In the genomic region with DNA sequence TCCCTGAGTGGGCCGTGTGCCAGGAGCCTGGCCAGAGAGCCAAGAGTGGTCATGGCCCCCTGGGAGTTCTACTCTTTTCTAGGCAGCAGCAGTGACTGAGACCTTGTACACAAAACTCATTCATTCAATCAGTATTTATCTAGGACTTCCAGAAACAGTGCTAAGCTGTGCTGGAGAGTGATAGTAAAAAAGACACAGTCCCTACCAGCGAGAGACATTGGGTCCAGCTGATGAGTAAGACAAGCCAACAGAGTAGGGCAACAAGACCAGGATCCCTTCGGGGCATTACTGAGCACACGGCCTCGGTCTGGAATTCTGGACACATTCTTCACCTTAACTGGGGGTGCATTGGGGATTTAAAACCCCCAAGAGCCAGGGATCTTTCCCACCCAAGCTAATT, we compare ENCODE assay signal across 32 cellular contexts. TPM values are rescaled to one million over a fixed set of nuclear protein-coding genes. Genes with fewer than 3 reads are reported as not detected.
"Had no signal": no experiment of that assay in that cellular context is flagged by ENCODE, and none has a peak within 500 bp of the region (broad histone marks: within the 10 kb centered on the region; RNA-seq: fewer than 3 reads in every experiment).

No MANE protein-coding gene starts in this region.

- H2AFZ ChIP-seq: PC-9 had no signal

- FAIRE-seq: RCC 7860, TTC549 had no signal

- H3K4me3 ChIP-seq: MG63, PC-9, SJCRH30, SK-N-MC had no signal

- DNase-seq: activated CD4-positive, alpha-beta memory T cell treated with anti-CD3 and anti-CD28 coated beads, Interleukin-2, amount 10 ng/mL, durations not matched to agents 7 days and 5 days; activated CD4-positive, alpha-beta T cell treated with anti-CD3 and anti-CD28 coated beads for 1 hour; activated CD4-positive, alpha-beta T cell treated with anti-CD3 and anti-CD28 coated beads for 48 hours; activated CD4-positive, CD25-positive, alpha-beta regulatory T cell; activated CD8-positive, alpha-beta memory T cell treated with anti-CD3 and anti-CD28 coated beads for 24 hours; activated CD8-positive, alpha-beta memory T cell treated with anti-CD3 and anti-CD28 coated beads, Interleukin-2, amount 10 ng/mL, durations not matched to agents 7 days and 5 days; activated CD8-positive, alpha-beta memory T cell treated with anti-CD3 and anti-CD28 coated beads, Interleukin-2, amount 50 U/mL, for 48 hours; activated effector memory CD4-positive, alpha-beta T cell treated with Interleukin-2 at 50 U/mL for 16 hours; activated naive CD4-positive, alpha-beta T cell treated with anti-CD3 and anti-CD28 coated beads, Interleukin-2, amount 10 ng/mL, durations not matched to agents 7 days and 5 days; activated naive CD8-positive, alpha-beta T cell treated with anti-CD3 and anti-CD28 coated beads, Interleukin-2, amount 50 U/mL, for 24 hours; activated T-cell treated with anti-CD3 and anti-CD28 coated beads, Interleukin-2, amount 50 U/mL, for 48 hours; aorta; brain microvascular endothelial cell; Kasumi-1; KG1; MG63; NCI-H1092; NCI-H1436 treated with DMSO at 0.1 percent for 48 hours; NCI-H1694 treated with DMSO at 0.1 percent for 48 hours; NCI-H2029; NCI-H510A; NCI-H526; NCI-H748 treated with DMSO at 0.1 percent for 48 hours; NK-92 treated with Interleukin-12 subunit alpha and Interleukin-12 subunit beta, amount 100 ng/mL, for 24 hours; PC-9; SJCRH30; T1000; WERI-Rb-1 had no signal

- H3K36me3 ChIP-seq: brain microvascular endothelial cell, MG63, SJCRH30 had no signal

- ATAC-seq: activated CD8-positive, alpha-beta memory T cell treated with anti-CD3 and anti-CD28 coated beads, Interleukin-2, amount 10 ng/mL, durations not matched to agents 7 days and 5 days; activated naive CD8-positive, alpha-beta T cell treated with anti-CD3 and anti-CD28 coated beads, Interleukin-2, amount 50 U/mL, for 24 hours had no signal

- H3K4me2 ChIP-seq: PC-9 had no signal

- H3K9me3 ChIP-seq: MG63, SJCRH30 had no signal

- H3K27ac ChIP-seq: brain microvascular endothelial cell, PC-9, RWPE1, SJCRH30, SK-N-MC, WERI-Rb-1 had no signal

RNA-seq across cellular contexts. Expression of a gene that starts 41.1 kb away (rescaled TPM):
- polyA plus RNA-seq: aorta had no signal
